ENCODE assay signal across 6 cellular contexts in genomic region chr5:177402271-177403043, GRCh38. TPM values are rescaled to one million over a fixed set of nuclear protein-coding genes. Genes with fewer than 3 reads are reported as not detected.
DNase-seq lines count a peak whose midpoint lies in the region; TF ChIP-seq lines count a peak whose summit lies in the region.

No MANE protein-coding gene starts in this region.

- peak overlapping the region; percentile 81; the same call in 1 of the 2 replicates for H3K27ac ChIP-seq in BLaER1

- H3K4me3 ChIP-seq in BLaER1, result peak overlapping the region; percentile 74
- no peak overlapping the region for H3K4me3 ChIP-seq in NB4 (ENCODE audit: low read depth, low read length)
- H3K4me3 ChIP-seq in fibroblast of villous mesenchyme (ENCODE audit: low read depth, low read length), result peak overlapping the region; percentile 36

- peaks cover 61% of the 10 kb centered on the region for H3K4me1 ChIP-seq in BLaER1

- H3K36me3 ChIP-seq in BLaER1, result no peaks in the 10 kb centered on the region

- peak; percentile 46 for DNase-seq in NB4 (ENCODE audit: low read depth)
- peak; percentile 67 for DNase-seq in activated CD4-positive, alpha-beta T cell treated with anti-CD3 and anti-CD28 coated beads, Interleukin-2, amount 50 U/mL, for 1 hour
- peak; percentile 62 for DNase-seq in fibroblast of villous mesenchyme (ENCODE audit: low read depth)
- peak; percentile 73 for DNase-seq in stimulated activated CD4-positive, alpha-beta T cell treated with anti-CD3 and anti-CD28 coated beads, Interleukin-4, amount 100 ng/mL, for 1 hour
- no peak for DNase-seq in amniotic stem cell (lab: John Stamatoyannopoulos, UW)

- H3K9ac ChIP-seq in BLaER1, result peak overlapping the region; percentile 77

- peak overlapping the region; percentile 95 for H3K4me2 ChIP-seq in BLaER1

- peaks cover 33% of the 10 kb centered on the region for H3K27me3 ChIP-seq in BLaER1

- H4K20me1 ChIP-seq in BLaER1, result no peaks in the 10 kb centered on the region

- no peaks in the 10 kb centered on the region for H3K9me3 ChIP-seq in BLaER1

- no peak for TF ChIP-seq CTCF in NB4 (IDR thresholded peaks at IDR 0.05; ENCODE audit: low read depth, low read length)
- TF ChIP-seq CTCF in fibroblast of villous mesenchyme (IDR thresholded peaks at IDR 0.05; ENCODE audit: insufficient read depth, low read depth, low read length), result peak; percentile 51

- no peak for TF ChIP-seq POLR2A in NB4 (IDR thresholded peaks at IDR 0.05; ENCODE audit: extremely low read depth, insufficient read length)

RNA-seq across cellular contexts. Expression of gene PFN3, which starts 2.0 kb away (rescaled TPM):
- total RNA-seq in fibroblast of villous mesenchyme, result not detected in 2 replicates

RNA-seq across cellular contexts. Expression of gene F12, which starts 6.9 kb away (rescaled TPM):
- 0.43 and 0.64 TPM in 2 replicates for total RNA-seq in fibroblast of villous mesenchyme

RNA-seq across cellular contexts. Expression of gene SLC34A1, which starts 18.2 kb away (rescaled TPM):
- not detected in 2 replicates for total RNA-seq in fibroblast of villous mesenchyme

RNA-seq across cellular contexts. Expression of gene GRK6, which starts 24.0 kb away (rescaled TPM):
- total RNA-seq in fibroblast of villous mesenchyme, result 24.2 and 26.4 TPM in 2 replicates

RNA-seq across cellular contexts. Expression of gene PRR7, which starts 44.2 kb away (rescaled TPM):
- total RNA-seq in fibroblast of villous mesenchyme, result 4.5 and 4.7 TPM in 2 replicates
